ENCODE assay signal across 33 cellular contexts in the genomic region with DNA sequence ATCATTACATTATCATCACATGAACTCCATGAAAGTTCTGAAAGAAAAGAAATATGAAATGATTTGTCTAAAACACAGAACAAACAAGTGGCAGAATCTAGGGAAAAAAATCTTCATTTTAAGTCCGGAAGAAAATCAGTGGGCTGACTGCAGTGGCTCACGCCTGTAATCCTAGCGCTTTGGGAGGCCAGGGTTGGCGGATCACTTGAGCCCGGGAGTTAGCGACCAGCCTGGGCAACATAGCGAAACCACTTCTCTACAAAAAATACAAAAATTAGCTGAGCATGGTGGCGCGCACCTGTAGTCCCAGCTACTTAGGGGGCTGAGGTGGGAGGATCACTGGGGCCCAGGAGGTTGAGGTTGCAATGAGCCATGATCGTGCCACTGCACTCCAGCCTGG.
"Had no signal": no experiment of that assay in that cellular context is flagged by ENCODE, and none has a peak within 500 bp of the region (broad histone marks: within the 10 kb centered on the region; RNA-seq: fewer than 3 reads in every experiment).

No MANE protein-coding gene starts in this region.

- H3K9me3 ChIP-seq: ascending aorta, colonic mucosa, MG63, SJCRH30 had no signal

- H3K9me3 Mint-ChIP-seq: activated CD4-positive, alpha-beta memory T cell treated with anti-CD3 and anti-CD28 coated beads, Interleukin-2, amount 10 ng/mL, durations not matched to agents 7 days and 5 days; activated naive CD4-positive, alpha-beta T cell treated with anti-CD3 and anti-CD28 coated beads, Interleukin-2, amount 10 ng/mL, durations not matched to agents 7 days and 5 days; activated naive CD8-positive, alpha-beta T cell treated with anti-CD3 and anti-CD28 coated beads for 36 hours; central memory CD8-positive, alpha-beta T cell had no signal

- DNase-seq: activated CD4-positive, alpha-beta memory T cell treated with anti-CD3 and anti-CD28 coated beads, Interleukin-2, amount 10 ng/mL, durations not matched to agents 7 days and 5 days; activated CD4-positive, alpha-beta T cell treated with anti-CD3 and anti-CD28 coated beads for 1 hour; activated CD4-positive, alpha-beta T cell treated with anti-CD3 and anti-CD28 coated beads for 48 hours; activated CD4-positive, CD25-positive, alpha-beta regulatory T cell; activated CD8-positive, alpha-beta memory T cell treated with anti-CD3 and anti-CD28 coated beads for 24 hours; activated CD8-positive, alpha-beta memory T cell treated with anti-CD3 and anti-CD28 coated beads, Interleukin-2, amount 10 ng/mL, durations not matched to agents 7 days and 5 days; activated CD8-positive, alpha-beta memory T cell treated with anti-CD3 and anti-CD28 coated beads, Interleukin-2, amount 50 U/mL, for 48 hours; activated effector memory CD4-positive, alpha-beta T cell treated with Interleukin-2 at 50 U/mL for 16 hours; activated naive CD4-positive, alpha-beta T cell treated with anti-CD3 and anti-CD28 coated beads, Interleukin-2, amount 10 ng/mL, durations not matched to agents 7 days and 5 days; activated naive CD8-positive, alpha-beta T cell treated with anti-CD3 and anti-CD28 coated beads for 36 hours; activated T-cell treated with anti-CD3 and anti-CD28 coated beads, Interleukin-2, amount 50 U/mL, for 48 hours; amygdala; colonic mucosa; MG63; NCI-H1092; NCI-H1436 treated with DMSO at 0.1 percent for 48 hours; NCI-H1694 treated with DMSO at 0.1 percent for 48 hours; NCI-H2029 treated with DMSO at 0.1 percent for 48 hours; NCI-H2171 treated with DMSO at 0.1 percent for 48 hours; NCI-H2227 treated with DMSO at 0.1 percent for 48 hours; NCI-H446; NCI-H510A treated with DMSO at 0.1 percent for 48 hours; NCI-H526 treated with DMSO at 0.1 percent for 48 hours; NCI-H774; SHP77; SJCRH30; T1000; WERI-Rb-1 had no signal

- H3K27me3 Mint-ChIP-seq: activated CD4-positive, alpha-beta memory T cell treated with anti-CD3 and anti-CD28 coated beads, Interleukin-2, amount 10 ng/mL, durations not matched to agents 7 days and 5 days; activated CD8-positive, alpha-beta memory T cell treated with anti-CD3 and anti-CD28 coated beads, Interleukin-2, amount 10 ng/mL, durations not matched to agents 7 days and 5 days; activated naive CD4-positive, alpha-beta T cell treated with anti-CD3 and anti-CD28 coated beads, Interleukin-2, amount 10 ng/mL, durations not matched to agents 7 days and 5 days; activated naive CD8-positive, alpha-beta T cell treated with anti-CD3 and anti-CD28 coated beads for 36 hours; central memory CD8-positive, alpha-beta T cell had no signal

- H3K27ac Mint-ChIP-seq: activated CD4-positive, alpha-beta memory T cell treated with anti-CD3 and anti-CD28 coated beads, Interleukin-2, amount 10 ng/mL, durations not matched to agents 7 days and 5 days; activated CD8-positive, alpha-beta memory T cell treated with anti-CD3 and anti-CD28 coated beads, Interleukin-2, amount 10 ng/mL, durations not matched to agents 7 days and 5 days; activated naive CD4-positive, alpha-beta T cell treated with anti-CD3 and anti-CD28 coated beads, Interleukin-2, amount 10 ng/mL, durations not matched to agents 7 days and 5 days; activated naive CD8-positive, alpha-beta T cell treated with anti-CD3 and anti-CD28 coated beads for 36 hours had no signal

- H3K27ac ChIP-seq: ascending aorta, colonic mucosa, SJCRH30, SK-N-MC, WERI-Rb-1 had no signal

- H3K4me3 Mint-ChIP-seq: activated CD4-positive, alpha-beta memory T cell treated with anti-CD3 and anti-CD28 coated beads, Interleukin-2, amount 10 ng/mL, durations not matched to agents 7 days and 5 days; activated CD8-positive, alpha-beta memory T cell treated with anti-CD3 and anti-CD28 coated beads, Interleukin-2, amount 10 ng/mL, durations not matched to agents 7 days and 5 days; activated naive CD4-positive, alpha-beta T cell treated with anti-CD3 and anti-CD28 coated beads, Interleukin-2, amount 10 ng/mL, durations not matched to agents 7 days and 5 days; activated naive CD8-positive, alpha-beta T cell treated with anti-CD3 and anti-CD28 coated beads for 36 hours; central memory CD8-positive, alpha-beta T cell had no signal

- H3K36me3 ChIP-seq: ascending aorta, cardiac muscle cell, colonic mucosa, MG63, SJCRH30 had no signal

- ATAC-seq: activated CD8-positive, alpha-beta memory T cell treated with anti-CD3 and anti-CD28 coated beads, Interleukin-2, amount 10 ng/mL, durations not matched to agents 7 days and 5 days; Panc1 had no signal

- H3K4me3 ChIP-seq: ascending aorta, cardiac muscle cell, colonic mucosa, MG63, SJCRH30, SK-N-MC had no signal

- H3K27me3 ChIP-seq: ascending aorta, cardiac muscle cell, colonic mucosa, MG63, SJCRH30 had no signal
